In the genomic region with DNA sequence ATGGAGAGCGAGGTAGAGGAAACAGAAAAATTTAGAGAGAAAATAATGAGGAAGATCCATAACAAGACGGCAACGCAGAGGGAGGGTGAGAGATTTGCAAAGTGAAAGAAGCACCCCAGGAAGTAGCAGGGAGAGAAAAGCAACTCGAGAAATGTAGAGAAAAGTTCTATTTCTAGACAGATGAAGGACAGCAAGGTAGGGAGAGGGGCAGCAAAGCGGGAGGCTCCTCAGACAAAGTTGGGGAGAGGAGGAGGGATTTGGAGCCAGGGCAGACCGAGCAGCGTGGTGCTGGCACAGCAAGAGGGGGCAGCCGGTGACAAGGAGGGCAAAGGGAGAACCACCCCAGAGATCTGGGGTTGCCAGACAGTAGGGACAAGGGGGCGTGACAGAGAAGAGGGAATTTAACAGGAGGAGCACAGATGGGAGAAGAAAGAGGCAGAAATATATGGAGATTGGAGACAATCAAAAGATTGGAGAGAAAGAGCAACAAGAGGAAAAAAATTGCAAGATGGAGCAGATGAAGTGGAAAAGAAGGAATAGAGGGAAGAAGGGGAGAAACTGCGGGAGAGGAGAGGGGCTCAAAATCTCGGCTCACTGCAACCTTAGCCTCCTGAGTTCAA, we compare ENCODE assay signal across 8 cellular contexts. TPM values are rescaled to one million over a fixed set of nuclear protein-coding genes. Genes with fewer than 3 reads are reported as not detected.
DNase-seq lines count a peak whose midpoint lies in the region; ATAC-seq and TF ChIP-seq lines count a peak whose summit lies in the region.

No MANE protein-coding gene starts in this region.

- H3K36me3 ChIP-seq in DOHH2 (ENCODE audit: control insufficient read depth, low read length), result peaks cover 52% of the 10 kb centered on the region

- H3K4me1 Mint-ChIP-seq in WTC11, result peaks cover 28% of the 10 kb centered on the region
- peaks cover 26% of the 10 kb centered on the region for H3K4me1 Mint-ChIP-seq in osteocyte (ENCODE audit: unreplicated experiment)

- H3K27ac ChIP-seq in DOHH2 (ENCODE audit: low read depth, low read length), result peak overlapping the region; percentile 70

- peak overlapping the region; percentile 85 for H3K4me2 ChIP-seq in DOHH2 (ENCODE audit: low read length)

- H4K20me1 ChIP-seq in DOHH2 (ENCODE audit: control insufficient read depth, insufficient read depth, low read depth, low read length), result no peaks in the 10 kb centered on the region

- H3K9me2 ChIP-seq in DOHH2 (replicated peaks; ENCODE audit: control insufficient read depth, low read length), result no peaks in the 10 kb centered on the region

- POLR2A ChIA-PET in WTC11 (lab: Charles Lee), result no interaction called here

- H3K79me2 ChIP-seq in DOHH2 (ENCODE audit: control insufficient read depth, low read length), result peaks cover 60% of the 10 kb centered on the region

- DNase-seq in WTC11 (ENCODE audit: low spot score), result no peak
- peak; percentile 28 for DNase-seq in fibroblast of mammary gland (ENCODE audit: low read depth)
- peak; percentile 80 for DNase-seq in osteocyte (ENCODE audit: extremely low spot score, unreplicated experiment)
- no peak for DNase-seq in superior temporal gyrus (ENCODE audit: extremely low spot score)

- no peak for TF ChIP-seq CTCF in DOHH2 (IDR thresholded peaks at IDR 0.05; ENCODE audit: low read depth, low read length, poor library complexity, severe bottlenecking)
- no peak for TF ChIP-seq CTCF in WTC11 (IDR thresholded peaks at IDR 0.05)
- TF ChIP-seq CTCF in fibroblast of mammary gland (conservative IDR thresholded peaks at IDR 0.05; ENCODE audit: control insufficient read depth, insufficient read depth, low read depth, low read length), result no peak
- TF ChIP-seq CTCF in osteocyte (IDR thresholded peaks at IDR 0.05), result no peak

- H3F3A ChIP-seq in DOHH2 (ENCODE audit: control insufficient read depth, insufficient read depth), result no peaks in the 10 kb centered on the region; the same call in 1 of the 2 replicates

- no peaks in the 10 kb centered on the region for H3K27me3 ChIP-seq in DOHH2 (ENCODE audit: control insufficient read depth, low read length)

- CTCF ChIA-PET in WTC11 (lab: Charles Lee), result no interaction called here

- H3K27ac Mint-ChIP-seq in WTC11 (peak overlapping the region; percentile 93), osteocyte (ENCODE audit: unreplicated experiment) (peak overlapping the region; percentile 99)

- H3K9me3 Mint-ChIP-seq in WTC11, result peaks cover 18% of the 10 kb centered on the region
- H3K9me3 Mint-ChIP-seq in osteocyte (ENCODE audit: unreplicated experiment), result peaks cover 10% of the 10 kb centered on the region

- ATAC-seq in HG03432 (IDR thresholded peaks at IDR 0.05; ENCODE audit: unreplicated experiment) (peak; percentile 3), WTC11 (peak; percentile 6; the same call in 1 of the 2 replicates), HG03521 (IDR thresholded peaks at IDR 0.05; ENCODE audit: unreplicated experiment) (no peak), GM18517 (IDR thresholded peaks at IDR 0.05; ENCODE audit: unreplicated experiment) (no peak)

- peaks cover 39% of the 10 kb centered on the region for H3K36me3 Mint-ChIP-seq in WTC11
- peaks cover 27% of the 10 kb centered on the region for H3K36me3 Mint-ChIP-seq in osteocyte (ENCODE audit: unreplicated experiment)

- no peaks in the 10 kb centered on the region; the same call in 1 of the 2 replicates for H3K27me3 Mint-ChIP-seq in WTC11 (ENCODE audit: low read depth)
- no peaks in the 10 kb centered on the region for H3K27me3 Mint-ChIP-seq in osteocyte (ENCODE audit: unreplicated experiment)

- H3K4me3 Mint-ChIP-seq in WTC11, result peak overlapping the region; percentile 97
- H3K4me3 Mint-ChIP-seq in osteocyte (ENCODE audit: unreplicated experiment), result peak overlapping the region; percentile 88

- H3K4me1 ChIP-seq in DOHH2 (ENCODE audit: control insufficient read depth, low read length), result peaks cover 10% of the 10 kb centered on the region

- H3K4me3 ChIP-seq in DOHH2 (ENCODE audit: low read length) (peak overlapping the region; percentile 89), fibroblast of mammary gland (ENCODE audit: control insufficient read depth, low read depth, low read length) (peak overlapping the region; percentile 81)

- H3K9me3 ChIP-seq in DOHH2 (ENCODE audit: control insufficient read depth, insufficient read depth, low read length), result peaks cover 41% of the 10 kb centered on the region

TF ChIP-seq in WTC11, 78 proteins besides CTCF, POLR2A, EP300 and RAD21:
- no peak for TF ChIP-seq HMGXB4 (CRISPR knock-in tag; IDR thresholded peaks at IDR 0.05)
- TF ChIP-seq SMAD3 (CRISPR knock-in tag; IDR thresholded peaks at IDR 0.05; ENCODE audit: borderline replicate concordance), result no peak
- no peak for TF ChIP-seq MYBL2 (CRISPR knock-in tag; IDR thresholded peaks at IDR 0.05)

RNA-seq across cellular contexts. Expression of gene ZNF766, which starts 1.0 kb away (rescaled TPM):
- 30.4 to 32.9 TPM (median 31.4 TPM) in 3 replicates for total RNA-seq in WTC11 (2021)
- 20.2 and 20.3 TPM in 2 replicates for total RNA-seq in osteocyte

RNA-seq across cellular contexts. Expression of gene ZNF480, which starts 26.6 kb away (rescaled TPM):
- 26.4 to 36.0 TPM (median 31.3 TPM) in 3 replicates for total RNA-seq in WTC11 (2021)
- 13.5 TPM in 2 replicates for total RNA-seq in osteocyte

Comparison
In these comparisons a context has a peak if more than half of its experiments do, and no peak if none do; other contexts are left out.
1. ATAC-seq: peak in HG03432 (single experiment) and WTC11 (single experiment); none in HG03521 (single experiment) and GM18517 (single experiment).
2. DNase-seq: peak in fibroblast of mammary gland (single experiment) and osteocyte (single experiment); none in WTC11 (single experiment) and superior temporal gyrus (single experiment).